In genomic region chr4:147828361-147828760, GRCh38 we compare ENCODE assay signal across 13 cellular contexts.
A peak's percentile ranks its signal among the peaks of the same experiment; 100 is the strongest.
DNase-seq lines count a peak whose midpoint lies in the region; ATAC-seq and TF ChIP-seq lines count a peak whose summit lies in the region.
"Had no signal": no experiment of that assay in that cellular context is flagged by ENCODE, and none has a peak within 500 bp of the region (broad histone marks: within the 10 kb centered on the region; RNA-seq: fewer than 3 reads in every experiment).

No MANE protein-coding gene starts in this region.

- DNase-seq in KBM-7 (peak; percentile 11), ascending aorta (ENCODE audit: low spot score in 2 of 2) (no peak), iris pigment epithelial cell (ENCODE audit: low read depth) (peak; percentile 62), tibial artery (no peak), Karpas-422 (no peak)
- DNase-seq: activated naive CD4-positive, alpha-beta T cell treated with anti-CD3 and anti-CD28 coated beads, Interleukin-2, amount 10 ng/mL, durations not matched to agents 7 days and 5 days; dermis blood vessel endothelial cell; mucosa of descending colon; NCI-H1436; spleen had no signal

- H3K4me3 ChIP-seq in ascending aorta (no peak overlapping the region), tibial artery (no peak overlapping the region), Karpas-422 (ENCODE audit: low read length) (no peak overlapping the region)
- H3K4me3 ChIP-seq: mucosa of descending colon, spleen had no signal

- in situ Hi-C loops in KBM-7 (cut with MboI; ENCODE audit: low pct_unique_long_range_greater_than_20kb, low sequenced_read_pairs) = no loop called here

- intact Hi-C loops in ascending aorta (cut with DNase I) = no loop called here
- intact Hi-C loops in tibial artery (cut with DNase I; ENCODE audit: low total_unique reads) = loop anchor here (10.0 kb wide), 1 partner anchor 94 kb away; the partner anchor contains the start of gene ARHGAP10

- no peak overlapping the region for H3K9ac ChIP-seq in Karpas-422 (ENCODE audit: low read length)

- no peak for ATAC-seq in HG02642 (IDR thresholded peaks at IDR 0.05; ENCODE audit: poor library complexity, unreplicated experiment)
- no peak for ATAC-seq in GM18867 (IDR thresholded peaks at IDR 0.05; ENCODE audit: unreplicated experiment)
- ATAC-seq: mucosa of descending colon had no signal

- no peaks in the 10 kb centered on the region for H4K20me1 ChIP-seq in Karpas-422 (ENCODE audit: insufficient read depth, low read depth, low read length)

- H3K27ac ChIP-seq in ascending aorta = peak overlapping the region; percentile 86 to 94
- H3K27ac ChIP-seq in tibial artery = peak overlapping the region; percentile 81 to 86
- H3K27ac ChIP-seq in Karpas-422 (ENCODE audit: low read length) = no peak overlapping the region
- H3K27ac ChIP-seq: HL-60 had no signal

- H3K9me3 ChIP-seq in ascending aorta (peaks cover 0 to 4% of the 10 kb centered on the region in 2 donors), tibial artery (no peaks in the 10 kb centered on the region), Karpas-422 (ENCODE audit: low read length) (no peaks in the 10 kb centered on the region)
- H3K9me3 ChIP-seq: mucosa of descending colon, spleen had no signal

- H3K79me2 ChIP-seq in Karpas-422 (ENCODE audit: low read length) = no peaks in the 10 kb centered on the region

- H3K4me1 ChIP-seq in ascending aorta (peaks cover 25 to 80% of the 10 kb centered on the region in 2 donors), tibial artery (peaks cover 5 to 100% (median 66%) of the 10 kb centered on the region in 4 donors), Karpas-422 (ENCODE audit: low read length) (no peaks in the 10 kb centered on the region)

- no peak overlapping the region for H3K4me2 ChIP-seq in Karpas-422 (ENCODE audit: low read depth, low read length, poor library complexity, severe bottlenecking)

- no peaks in the 10 kb centered on the region for H3K9me2 ChIP-seq in Karpas-422 (replicated peaks; ENCODE audit: insufficient read depth, low read length)

- no peak overlapping the region for H2AFZ ChIP-seq in Karpas-422 (ENCODE audit: low read length)

- H3K36me3 ChIP-seq in ascending aorta = peaks cover 16 to 22% of the 10 kb centered on the region in 2 donors
- peaks cover 3 to 26% (median 16%) of the 10 kb centered on the region in 3 donors for H3K36me3 ChIP-seq in tibial artery
- no peaks in the 10 kb centered on the region for H3K36me3 ChIP-seq in Karpas-422 (ENCODE audit: insufficient read depth, low read length)

- no peaks in the 10 kb centered on the region for H3K27me3 ChIP-seq in ascending aorta
- H3K27me3 ChIP-seq in tibial artery = no peaks in the 10 kb centered on the region
- peaks cover 2% of the 10 kb centered on the region; the same call in 1 of the 2 replicates for H3K27me3 ChIP-seq in Karpas-422 (ENCODE audit: low read length)
- H3K27me3 ChIP-seq: spleen had no signal

- TF ChIP-seq CTCF in ascending aorta (IDR thresholded peaks at IDR 0.05) (no peak), tibial artery (IDR thresholded peaks at IDR 0.05) (no peak)

Comparison
In these comparisons a context has a peak if more than half of its experiments do, and no peak if none do; other contexts are left out.
1. DNase-seq: peak in KBM-7 (single experiment) and iris pigment epithelial cell (single experiment); none in ascending aorta (0 of 2), tibial artery (0 of 2) and Karpas-422 (single experiment).